12 cellular contexts compared by ENCODE assay signal in the genomic region with DNA sequence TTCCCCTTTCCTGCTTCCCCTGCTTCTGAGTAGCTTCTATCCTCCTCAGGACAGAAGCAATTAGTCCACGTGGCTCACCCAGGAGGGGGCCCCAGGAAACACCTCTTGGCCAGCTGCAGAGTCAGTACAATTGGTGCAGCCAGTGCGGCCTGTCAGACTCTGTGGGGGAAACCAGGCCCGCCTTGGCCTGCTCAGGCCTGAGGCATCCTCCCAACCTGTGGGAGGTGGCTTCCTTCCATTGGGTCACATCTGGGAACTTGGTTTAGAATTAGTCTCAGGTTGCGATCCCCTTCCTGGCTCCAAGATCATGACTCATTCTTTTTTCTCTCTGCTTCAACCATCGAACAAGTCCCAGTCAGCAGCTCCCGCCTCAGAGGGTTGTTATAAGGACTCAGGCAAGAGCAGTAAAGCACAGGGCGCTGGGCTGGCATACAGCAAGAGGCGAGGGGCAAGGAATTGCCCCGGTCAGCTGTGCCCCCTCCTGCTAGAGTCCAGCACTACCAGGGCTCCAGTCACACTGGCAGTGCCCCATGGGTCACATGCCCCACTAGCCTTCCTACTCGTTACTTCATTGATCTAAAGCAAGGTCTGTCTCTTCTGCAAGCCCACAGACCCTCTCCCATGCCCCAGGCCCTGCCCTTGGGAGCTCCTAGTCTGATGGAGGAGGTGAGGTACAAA. TPM values are rescaled to one million over a fixed set of nuclear protein-coding genes. Genes with fewer than 3 reads are reported as not detected.
DNase-seq lines count a peak whose midpoint lies in the region; ATAC-seq and TF ChIP-seq lines count a peak whose summit lies in the region.
"Had no signal": no experiment of that assay in that cellular context is flagged by ENCODE, and none has a peak within 500 bp of the region (broad histone marks: within the 10 kb centered on the region; RNA-seq: fewer than 3 reads in every experiment).

No MANE protein-coding gene starts in this region.

- H3K4me3 ChIP-seq in AG10803 (ENCODE audit: low read length) (no peak overlapping the region), HL-60 (replicated peaks; ENCODE audit: insufficient read depth, low read length) (no peak overlapping the region), SJCRH30 (no peak overlapping the region), fibroblast of villous mesenchyme (ENCODE audit: low read depth, low read length) (no peak overlapping the region), esophagus squamous epithelium (no peak overlapping the region)
- H3K4me3 ChIP-seq: GM12878 had no signal

- intact Hi-C loops in esophagus squamous epithelium (cut with DNase I), result no loop called here

- DNase-seq in AG10803 (ENCODE audit: low read depth) (peak; percentile 17), HL-60 (ENCODE audit: low read depth in 1 of 2, low spot score in 1 of 2) (peak; percentile 35 to 88), SJCRH30 (peak; percentile 30 to 50), fibroblast of villous mesenchyme (ENCODE audit: low read depth) (peak; percentile 6), esophagus squamous epithelium (lab: John Stamatoyannopoulos, UW) (no peak)
- DNase-seq: activated CD4-positive, alpha-beta T cell treated with anti-CD3 and anti-CD28 coated beads, Interleukin-2, amount 50 U/mL, for 1 hour; activated naive CD8-positive, alpha-beta T cell treated with anti-CD3 and anti-CD28 coated beads, Interleukin-2, amount 10 ng/mL, durations not matched to agents 7 days and 5 days; SIG-M5 had no signal

- no peak for TF ChIP-seq CTCF in AG10803 (conservative IDR thresholded peaks at IDR 0.05; ENCODE audit: low read length)
- no peak for TF ChIP-seq CTCF in HL-60 (IDR thresholded peaks at IDR 0.05; ENCODE audit: insufficient read depth, low read length)
- TF ChIP-seq CTCF in fibroblast of villous mesenchyme (IDR thresholded peaks at IDR 0.05; ENCODE audit: insufficient read depth, low read depth, low read length), result no peak
- TF ChIP-seq CTCF in esophagus squamous epithelium (IDR thresholded peaks at IDR 0.05), result no peak

- H3K27me3 ChIP-seq in HL-60 (ENCODE audit: insufficient read depth, poor library complexity, severe bottlenecking) (no peaks in the 10 kb centered on the region), SJCRH30 (peaks cover 10% of the 10 kb centered on the region; the same call in 1 of the 2 replicates), esophagus squamous epithelium (peaks cover 0 to 23% (median 0%) of the 10 kb centered on the region in 4 donors)

- H3K36me3 ChIP-seq in SJCRH30, result no peaks in the 10 kb centered on the region
- H3K36me3 ChIP-seq in esophagus squamous epithelium, result no peaks in the 10 kb centered on the region

- ATAC-seq in GM19467 (IDR thresholded peaks at IDR 0.05; ENCODE audit: unreplicated experiment) (no peak), HG02798 (IDR thresholded peaks at IDR 0.05; ENCODE audit: poor library complexity, unreplicated experiment) (no peak), GM19324 (IDR thresholded peaks at IDR 0.05; ENCODE audit: low FRiP score, unreplicated experiment) (no peak)
- ATAC-seq: GM12878 had no signal

- H3K4me1 ChIP-seq in SJCRH30 (no peaks in the 10 kb centered on the region), esophagus squamous epithelium (peaks cover 5 to 9% (median 6%) of the 10 kb centered on the region in 3 donors)

- H3K9me3 ChIP-seq in SJCRH30 (replicated peaks) (no peaks in the 10 kb centered on the region), esophagus squamous epithelium (no peaks in the 10 kb centered on the region)

- TF ChIP-seq POLR2A in esophagus squamous epithelium (IDR thresholded peaks at IDR 0.05), result no peak

- WGBS in esophagus squamous epithelium, 2 donors, result 0 to 23% methylated on average over 2 to 10 of the region's 10 CpGs

- H3K27ac ChIP-seq in HL-60 (replicated peaks), result peak overlapping the region; percentile 61
- H3K27ac ChIP-seq in SJCRH30, result no peak overlapping the region
- no peak overlapping the region for H3K27ac ChIP-seq in esophagus squamous epithelium

RNA-seq across cellular contexts. Expression of a gene that starts 8.1 kb away (rescaled TPM):
- not detected in 2 replicates for total RNA-seq in SJCRH30 (2014; rRNA removed; shearing (Covaris generic))
- not detected in 2 replicates for total RNA-seq in fibroblast of villous mesenchyme
- total RNA-seq in esophagus squamous epithelium, result not detected
- total RNA-seq: activated naive CD8-positive, alpha-beta T cell treated with anti-CD3 and anti-CD28 coated beads, Interleukin-2, amount 10 ng/mL, durations not matched to agents 7 days and 5 days; GM12878 had no signal

RNA-seq across cellular contexts. Expression of a gene that starts 17.7 kb away (rescaled TPM):
- total RNA-seq in SJCRH30 (2014; rRNA removed; shearing (Covaris generic)), result 0.08 TPM in 1 of 2 replicates, not detected in the other
- total RNA-seq in fibroblast of villous mesenchyme, result not detected in 2 replicates
- not detected for total RNA-seq in esophagus squamous epithelium
- total RNA-seq: activated naive CD8-positive, alpha-beta T cell treated with anti-CD3 and anti-CD28 coated beads, Interleukin-2, amount 10 ng/mL, durations not matched to agents 7 days and 5 days; GM12878 had no signal

RNA-seq across cellular contexts. Expression of a gene that starts 34.6 kb away (rescaled TPM):
- 9.0 and 15.5 TPM in 2 replicates for total RNA-seq in SJCRH30 (2014; rRNA removed; shearing (Covaris generic))
- total RNA-seq in fibroblast of villous mesenchyme (8.6 and 12.6 TPM in 2 replicates), esophagus squamous epithelium (10 to 100 TPM in 2 of 4 donors, 1 to 10 TPM in 2; 5.3 to 10.8 (median 9.3) TPM)

RNA-seq across cellular contexts. Expression of a gene that starts 36.3 kb away (rescaled TPM):
- total RNA-seq in SJCRH30 (2014; rRNA removed; shearing (Covaris generic)), result not detected in 2 replicates
- under 0.01 TPM in 1 of 2 replicates, not detected in the other for total RNA-seq in fibroblast of villous mesenchyme
- total RNA-seq in esophagus squamous epithelium, result not detected
- total RNA-seq: GM12878 had no signal

RNA-seq across cellular contexts. Expression of a gene that starts 53.9 kb away (rescaled TPM):
- not detected in 2 replicates for total RNA-seq in SJCRH30 (2014; rRNA removed; shearing (Covaris generic))
- total RNA-seq in fibroblast of villous mesenchyme, result not detected in 2 replicates
- total RNA-seq in esophagus squamous epithelium, result 1 to 10 TPM in 1 of 4 donors, under 1 TPM in 1, not detected in 2; 0.27 to 2.5 TPM
- total RNA-seq: activated naive CD8-positive, alpha-beta T cell treated with anti-CD3 and anti-CD28 coated beads, Interleukin-2, amount 10 ng/mL, durations not matched to agents 7 days and 5 days; GM12878 had no signal
